In genomic region chr2:67974564-67975430, GRCh38 we compare ENCODE assay signal across 9 cellular contexts.
DNase-seq lines count a peak whose midpoint lies in the region.
"Had no signal": no experiment of that assay in that cellular context is flagged by ENCODE, and none has a peak within 500 bp of the region (broad histone marks: within the 10 kb centered on the region; RNA-seq: fewer than 3 reads in every experiment).

No MANE protein-coding gene starts in this region.

- intact Hi-C loops in posterior vena cava (cut with DNase I): no loop called here

- peak; percentile 39 for DNase-seq in GDM1 (lab: John Stamatoyannopoulos, UW)
- peak; percentile 49 for DNase-seq in RPMI7951 (ENCODE audit: low read depth)
- peak; percentile 36 for DNase-seq in foreskin melanocyte
- DNase-seq in posterior vena cava (ENCODE audit: low spot score): peak; percentile 77
- DNase-seq in NK-92 (lab: John Stamatoyannopoulos, UW; ENCODE audit: unreplicated experiment): no peak
- DNase-seq in activated CD4-positive, CD25-positive, alpha-beta regulatory T cell treated with anti-CD3 and anti-CD28 coated beads, Interleukin-2, amount 50 U/mL, for 72 hours: no peak
- DNase-seq in activated CD8-positive, alpha-beta memory T cell treated with anti-CD3 and anti-CD28 coated beads, Interleukin-2, amount 50 U/mL, for 4 hours: no peak
- no peak for DNase-seq in islet precursor cell
- DNase-seq: activated naive CD4-positive, alpha-beta T cell had no signal

Comparison
In these comparisons a context has a peak if more than half of its experiments do, and no peak if none do; other contexts are left out.
1. DNase-seq: peak in GDM1 (single experiment), RPMI7951 (single experiment), foreskin melanocyte (single experiment) and posterior vena cava (single experiment); none in NK-92 (single experiment), activated CD4-positive, CD25-positive, alpha-beta regulatory T cell treated with anti-CD3 and anti-CD28 coated beads, Interleukin-2, amount 50 U/mL, for 72 hours (single experiment), activated CD8-positive, alpha-beta memory T cell treated with anti-CD3 and anti-CD28 coated beads, Interleukin-2, amount 50 U/mL, for 4 hours (single experiment) and islet precursor cell (single experiment).